ENCODE assay signal across 8 cellular contexts in the genomic region with DNA sequence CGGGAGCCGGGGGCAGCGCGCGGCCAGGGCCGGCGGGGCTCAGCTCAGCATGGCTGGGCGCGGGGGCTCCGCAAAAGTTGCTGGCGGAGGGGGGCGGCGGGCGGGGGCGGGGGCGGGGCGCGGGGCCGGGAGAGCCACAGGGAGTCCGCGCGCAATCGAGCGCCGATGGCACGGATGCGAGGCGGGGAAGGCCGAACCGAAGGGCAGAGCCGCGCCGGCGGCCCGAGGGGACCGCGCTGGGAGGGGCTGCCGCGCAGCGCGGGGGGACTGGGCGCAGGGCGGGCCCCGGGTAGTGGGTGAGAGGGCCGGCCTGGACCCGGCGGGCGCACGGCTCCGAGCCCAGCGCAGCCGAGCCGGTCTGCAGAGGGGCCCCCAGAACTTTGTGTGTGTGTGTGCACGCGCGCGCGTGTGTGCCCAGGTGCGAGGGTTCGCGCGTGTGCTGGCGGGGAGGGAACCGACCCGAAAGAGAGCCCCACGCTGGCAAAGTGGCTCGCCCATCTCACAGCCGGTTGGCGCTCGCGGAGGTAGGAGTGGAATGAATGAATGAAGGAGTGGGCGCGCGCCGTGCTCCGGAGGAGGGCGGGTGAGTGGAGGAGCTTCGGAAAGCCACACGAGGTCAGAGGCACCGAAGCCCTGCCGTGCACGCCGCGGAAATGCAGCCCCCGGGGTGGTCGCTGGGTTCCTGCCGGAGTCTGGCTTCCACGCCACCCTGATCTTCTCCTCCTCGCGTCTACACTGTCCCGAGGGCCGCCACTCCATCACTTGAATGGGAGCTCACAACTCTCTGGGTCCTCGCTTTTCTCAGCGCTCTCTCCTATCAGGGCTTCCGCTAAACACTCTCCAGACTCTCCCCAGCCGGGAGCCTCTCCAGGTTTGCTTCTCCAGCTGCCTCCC. TPM values are rescaled to one million over a fixed set of nuclear protein-coding genes. Genes with fewer than 3 reads are reported as not detected.
DNase-seq lines count a peak whose midpoint lies in the region; FAIRE-seq and TF ChIP-seq lines count a peak whose summit lies in the region.

A gene (minus strand): TSS at position 51 of the 894 bp plus-strand sequence. CDS start 375 bp downstream, outside the sequence.

- H3K36me3 ChIP-seq in astrocyte (ENCODE audit: insufficient read depth, low read length) = no peaks in the 10 kb centered on the region

- H4K20me1 ChIP-seq in astrocyte (ENCODE audit: insufficient read depth, low read length) = peaks cover 21% of the 10 kb centered on the region

- DNase-seq in GF-D8 (lab: John Stamatoyannopoulos, UW) (peak; percentile 3), HCEC 1CT (peak; percentile 67), MV-4-11 (lab: John Stamatoyannopoulos, UW) (peak; percentile 15), T-helper 9 cell (peak; percentile 61), astrocyte (ENCODE audit: low read depth) (peak; percentile 54), hepatic stellate cell (ENCODE audit: low spot score) (peak; percentile 85), renal cortical epithelial cell (ENCODE audit: low read depth) (no peak), pons (ENCODE audit: low spot score) (no peak)

- TF ChIP-seq CTCF in astrocyte (IDR thresholded peaks at IDR 0.05; ENCODE audit: insufficient read depth, low read depth, low read length) = no peak

- H3K4me1 ChIP-seq in astrocyte (ENCODE audit: insufficient read depth, low read length) = peaks cover 23% of the 10 kb centered on the region

- no peaks in the 10 kb centered on the region for H3K36me3 Mint-ChIP-seq in astrocyte (ENCODE audit: low read depth, unreplicated experiment)

- peak within 1 kb of the TSS; percentile 87 for H3K9ac ChIP-seq in astrocyte (ENCODE audit: low read length)

- no peaks in the 10 kb centered on the region for H3K9me3 ChIP-seq in astrocyte (ENCODE audit: insufficient read depth, low read depth, low read length)

- H3K4me1 Mint-ChIP-seq in astrocyte (ENCODE audit: low read depth, unreplicated experiment) = peaks cover 24% of the 10 kb centered on the region

- peaks cover 25% of the 10 kb centered on the region for H3K27me3 Mint-ChIP-seq in astrocyte (ENCODE audit: low read depth, unreplicated experiment)

- H3K4me3 ChIP-seq in astrocyte (ENCODE audit: insufficient read depth, low read depth, low read length) = peak within 1 kb of the TSS; percentile 93

- peak within 1 kb of the TSS; percentile 94 for H3K4me2 ChIP-seq in astrocyte (ENCODE audit: low read length)

- H3K27ac Mint-ChIP-seq in astrocyte (ENCODE audit: unreplicated experiment) = peak within 1 kb of the TSS; percentile 91

- H3K4me3 Mint-ChIP-seq in astrocyte (ENCODE audit: unreplicated experiment) = peak within 1 kb of the TSS; percentile 98

- peak within 1 kb of the TSS; percentile 86 for H2AFZ ChIP-seq in astrocyte (ENCODE audit: low read depth, low read length)

- H3K27me3 ChIP-seq in astrocyte (ENCODE audit: insufficient read depth, low read length) = no peaks in the 10 kb centered on the region

- peak within 1 kb of the TSS; percentile 88 for H3K27ac ChIP-seq in astrocyte (ENCODE audit: low read depth, low read length)

- H3K9me3 Mint-ChIP-seq in astrocyte (ENCODE audit: unreplicated experiment) = peaks cover 2% of the 10 kb centered on the region

- H3K79me2 ChIP-seq in astrocyte (ENCODE audit: insufficient read depth, low read length) = peaks cover 46% of the 10 kb centered on the region

- no peak for FAIRE-seq in astrocyte (lab: Jason Lieb, UNC)

RNA-seq across cellular contexts. Expression of the gene that starts here (rescaled TPM):
- total RNA-seq in astrocyte (34.3 and 35.8 TPM in 2 replicates), renal cortical epithelial cell (22.7 and 186 TPM in 2 replicates)

Comparison
In these comparisons a context has a peak if more than half of its experiments do, and no peak if none do; other contexts are left out.
1. DNase-seq: peak in GF-D8 (single experiment), HCEC 1CT (single experiment), MV-4-11 (single experiment), T-helper 9 cell (single experiment), astrocyte (single experiment) and hepatic stellate cell (single experiment); none in renal cortical epithelial cell (single experiment) and pons (single experiment).